Comparison of ENCODE assay signal across 8 cellular contexts in the genomic region with DNA sequence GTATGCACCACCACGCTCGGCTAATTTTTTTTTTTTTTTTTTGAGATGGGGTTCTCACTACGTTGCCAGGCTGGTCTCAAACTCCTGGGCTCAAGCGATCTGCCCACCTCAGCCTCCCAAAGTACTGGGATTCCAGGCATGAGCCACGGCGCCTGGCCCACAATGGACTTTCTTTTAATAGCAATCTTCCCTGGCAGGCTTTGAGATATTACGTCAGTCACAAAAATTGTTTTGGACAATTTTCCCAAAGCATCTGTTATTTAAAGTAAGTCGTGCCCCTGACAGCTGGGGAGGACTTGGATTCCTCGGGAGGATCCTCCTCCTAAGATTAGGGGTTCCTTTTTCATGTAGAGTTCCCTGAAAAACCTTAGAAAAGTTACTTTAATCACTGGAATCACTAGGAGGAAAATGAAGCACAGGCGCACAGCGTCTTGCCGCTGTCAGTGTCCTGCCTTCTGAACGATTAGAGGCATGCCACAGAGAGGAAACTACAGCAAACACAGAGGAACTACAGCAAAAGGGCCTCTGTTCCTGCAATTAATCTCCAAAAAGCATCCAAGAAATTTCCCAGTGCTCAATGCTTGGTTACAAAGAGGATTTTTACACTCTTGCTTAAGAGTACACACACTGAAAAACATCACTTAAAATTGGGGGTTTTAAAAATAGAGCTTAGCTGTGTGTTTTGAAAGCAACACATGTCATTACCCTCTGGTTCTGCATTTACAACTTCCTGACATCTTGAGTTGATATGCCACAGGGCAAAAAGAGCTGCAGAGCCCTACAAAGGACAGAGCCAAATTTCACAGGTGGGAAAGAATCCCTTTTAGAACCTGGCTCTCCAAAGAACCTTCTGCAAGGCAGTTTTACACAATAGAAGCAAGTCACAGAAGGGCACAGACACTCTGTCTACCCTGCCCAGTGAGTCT. TPM values are rescaled to one million over a fixed set of nuclear protein-coding genes. Genes with fewer than 3 reads are reported as not detected.
DNase-seq lines count a peak whose midpoint lies in the region; ATAC-seq, FAIRE-seq and TF ChIP-seq lines count a peak whose summit lies in the region.

No MANE protein-coding gene starts in this region.

- no peaks in the 10 kb centered on the region for H3K36me3 ChIP-seq in adrenal gland (replicated peaks in 1 of 2)
- no peaks in the 10 kb centered on the region for H3K36me3 ChIP-seq in subcutaneous abdominal adipose tissue (ENCODE audit: control insufficient read depth in 5 of 5, insufficient read depth in 5 of 5, low read length in 5 of 5)

- peak; percentile 33 for FAIRE-seq in GM19239 (lab: Jason Lieb, UNC)

- WGBS in adrenal gland, 4 donors: 54 to 58% (median 56%) methylated on average over 13 of the region's 13 CpGs

- H3K27ac ChIP-seq in adrenal gland: peak overlapping the region in 4 of 5 donors; percentile 28 to 94 (median 65)
- H3K27ac ChIP-seq in subcutaneous abdominal adipose tissue (ENCODE audit: low read depth, low read length): peak overlapping the region; percentile 92

- DNase-seq in GM19239 (ENCODE audit: insufficient read length, low spot score) (no peak), adrenal gland (peak in 2 of 7 donors; percentile 7 to 42), hepatic stellate cell (ENCODE audit: low spot score) (peak; percentile 65)

- no peak overlapping the region for H3K4me3 ChIP-seq in adrenal gland
- H3K4me3 ChIP-seq in subcutaneous abdominal adipose tissue (ENCODE audit: low read depth in 1 of 5, low read length in 5 of 5): peak overlapping the region in 3 of 5 donors; percentile 26 to 42 (median 39)

- no peaks in the 10 kb centered on the region for H3K9me3 ChIP-seq in adrenal gland (replicated peaks in 1 of 3)
- H3K9me3 ChIP-seq in subcutaneous abdominal adipose tissue (ENCODE audit: control insufficient read depth in 5 of 5, low read length in 5 of 5): no peaks in the 10 kb centered on the region

- H3K9ac ChIP-seq in subcutaneous abdominal adipose tissue (ENCODE audit: low read length in 5 of 5): peak overlapping the region; percentile 6 to 73 (median 64)

- no peak for TF ChIP-seq POLR2A in adrenal gland (IDR thresholded peaks at IDR 0.05)

- intact Hi-C loops in adrenal gland (cut with DNase I): no loop called here

- no peak for TF ChIP-seq CTCF in adrenal gland (IDR thresholded peaks at IDR 0.05)

- H3K27me3 ChIP-seq in adrenal gland: no peaks in the 10 kb centered on the region
- H3K27me3 ChIP-seq in subcutaneous abdominal adipose tissue (ENCODE audit: control insufficient read depth in 5 of 5, insufficient read depth in 4 of 5, low read length in 5 of 5): peaks cover 0 to 1% (median 0%) of the 10 kb centered on the region in 5 donors

- H3K4me1 ChIP-seq in adrenal gland (replicated peaks in 1 of 2) (peaks cover 32 to 56% of the 10 kb centered on the region in 2 donors), subcutaneous abdominal adipose tissue (ENCODE audit: control insufficient read depth in 5 of 5, insufficient read depth in 5 of 5, low read length in 5 of 5) (peaks cover 17 to 80% (median 66%) of the 10 kb centered on the region in 5 donors)

- ATAC-seq in GM21529 (IDR thresholded peaks at IDR 0.05; ENCODE audit: unreplicated experiment) (no peak), HG02970 (IDR thresholded peaks at IDR 0.05; ENCODE audit: low FRiP score, unreplicated experiment) (no peak), GM18519 (IDR thresholded peaks at IDR 0.05; ENCODE audit: low FRiP score, unreplicated experiment) (no peak), HG03571 (IDR thresholded peaks at IDR 0.05; ENCODE audit: unreplicated experiment) (no peak)

RNA-seq across cellular contexts. Expression of gene ACSS1, which starts 4.5 kb away (rescaled TPM):
- total RNA-seq in adrenal gland: 10 to 100 TPM in 7 of 8 donors, 1 to 10 TPM in 1; 7.2 to 38.5 (median 18.5) TPM
- 10 to 100 TPM in 2 of 3 donors, 1 to 10 TPM in 1; 7.5 to 12.7 (median 11.6) TPM for polyA plus RNA-seq in adrenal gland

RNA-seq across cellular contexts. Expression of gene VSX1, which starts 28.5 kb away (rescaled TPM):
- 1 to 10 TPM in 1 of 8 donors, under 1 TPM in 6, not detected in 1; 0.19 to 2.2 (median 0.52) TPM for total RNA-seq in adrenal gland
- under 1 TPM; 0.37 to 0.73 (median 0.48) TPM for polyA plus RNA-seq in adrenal gland

Comparison
In these comparisons a context has a peak if more than half of its experiments do, and no peak if none do; other contexts are left out.
1. H3K4me3 ChIP-seq: peak in subcutaneous abdominal adipose tissue (3 of 5); none in adrenal gland (0 of 4).